1 cellular context compared by ENCODE assay signal in the genomic region with DNA sequence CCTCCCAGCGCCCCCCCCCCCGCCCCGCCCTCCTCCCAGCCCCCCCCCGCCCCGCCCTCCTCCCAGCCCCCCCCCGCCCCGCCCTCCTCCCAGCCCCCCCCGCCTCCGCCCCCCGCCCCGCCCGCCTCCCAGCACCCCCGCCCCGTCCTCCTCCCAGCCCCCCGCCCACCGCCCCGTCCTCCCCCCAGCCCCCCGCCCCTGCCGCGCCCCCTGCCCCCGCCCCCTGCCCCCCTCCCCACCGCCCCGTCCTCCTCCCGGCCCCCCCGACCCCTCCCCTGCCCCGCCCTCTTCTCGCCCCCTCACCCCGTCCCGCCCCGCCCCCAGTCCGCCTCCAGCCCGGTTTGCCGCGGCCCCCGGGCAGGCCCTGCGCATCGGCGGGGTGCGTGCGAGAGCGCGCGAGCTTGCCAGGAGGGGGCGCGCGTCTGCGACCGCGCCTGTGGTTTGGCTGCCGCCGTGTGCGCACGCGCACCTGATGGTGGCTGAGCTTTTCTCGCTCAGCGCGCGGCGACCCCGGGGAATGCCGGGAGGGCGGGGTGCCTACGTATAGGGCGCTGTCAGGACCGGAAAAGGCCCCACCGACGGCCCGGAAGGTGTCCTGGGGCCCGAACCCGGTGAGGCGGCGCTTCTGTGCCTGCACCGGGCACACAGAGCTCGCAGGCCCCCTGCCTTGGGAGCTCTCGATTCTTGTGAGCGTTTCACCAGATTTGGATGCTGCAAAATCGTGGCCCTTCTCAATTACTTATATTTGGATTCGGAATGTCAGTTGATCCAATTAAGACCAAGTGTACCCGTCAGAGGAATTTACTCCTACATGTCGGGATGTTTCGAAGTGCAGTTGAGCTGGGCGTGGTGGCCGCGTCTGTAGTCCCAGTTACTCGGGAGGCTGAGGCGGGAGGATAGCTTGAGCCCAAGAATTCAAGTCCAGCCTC.
TF ChIP-seq lines count a peak whose summit lies in the region.

No MANE protein-coding gene starts in this region.

TF ChIP-seq in HepG2, 621 proteins besides CTCF, POLR2A, EP300 and RAD21 (continued from another document and continues in another):
- TF ChIP-seq ZBTB4 (CRISPR knock-in tag; IDR thresholded peaks at IDR 0.05; ENCODE audit: borderline replicate concordance) = no peak
- no peak for TF ChIP-seq ZNF879 (CRISPR knock-in tag; IDR thresholded peaks at IDR 0.05)
- no peak for TF ChIP-seq THYN1 (CRISPR knock-in tag; IDR thresholded peaks at IDR 0.05; ENCODE audit: borderline replicate concordance, low read depth)
- TF ChIP-seq ZFP36L2 (CRISPR knock-in tag; IDR thresholded peaks at IDR 0.05) = no peak
- 0 out of 2 replicates have a peak, but pooled peaks have one; percentile 44 for TF ChIP-seq NAIF1 (CRISPR knock-in tag; IDR thresholded peaks at IDR 0.05; ENCODE audit: borderline replicate concordance)
- no peak for TF ChIP-seq PRMT3 (CRISPR knock-in tag; IDR thresholded peaks at IDR 0.05; ENCODE audit: borderline replicate concordance, low read depth)
- no peak for TF ChIP-seq ASH2L (IDR thresholded peaks at IDR 0.05; ENCODE audit: insufficient read length, low read depth, low read length)
- no peak for TF ChIP-seq SIN3B (IDR thresholded peaks at IDR 0.05; ENCODE audit: low read length)
- TF ChIP-seq, protein P1, sequence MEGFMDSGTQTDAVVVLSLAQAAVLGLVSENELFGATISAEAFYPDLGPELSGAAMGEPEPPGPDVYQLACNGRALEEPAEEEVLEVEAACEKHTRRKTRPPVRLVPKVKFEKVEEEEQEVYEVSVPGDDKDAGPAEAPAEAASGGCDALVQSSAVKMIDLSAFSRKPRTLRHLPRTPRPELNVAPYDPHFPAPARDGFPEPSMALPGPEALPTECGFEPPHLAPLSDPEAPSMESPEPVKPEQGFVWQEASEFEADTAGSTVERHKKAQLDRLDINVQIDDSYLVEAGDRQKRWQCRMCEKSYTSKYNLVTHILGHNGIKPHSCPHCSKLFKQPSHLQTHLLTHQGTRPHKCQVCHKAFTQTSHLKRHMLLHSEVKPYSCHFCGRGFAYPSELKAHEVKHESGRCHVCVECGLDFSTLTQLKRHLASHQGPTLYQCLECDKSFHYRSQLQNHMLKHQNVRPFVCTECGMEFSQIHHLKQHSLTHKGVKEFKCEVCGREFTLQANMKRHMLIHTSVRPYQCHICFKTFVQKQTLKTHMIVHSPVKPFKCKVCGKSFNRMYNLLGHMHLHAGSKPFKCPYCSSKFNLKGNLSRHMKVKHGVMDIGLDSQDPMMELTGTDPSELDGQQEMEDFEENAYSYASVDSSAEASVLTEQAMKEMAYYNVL (CRISPR knock-in tag; IDR thresholded peaks at IDR 0.05; ENCODE audit: borderline replicate concordance) = no peak
- no peak; the same call in 1 of the 2 replicates for TF ChIP-seq ARNT2 (CRISPR knock-in tag; IDR thresholded peaks at IDR 0.05; ENCODE audit: low read depth)
- peak; percentile 81 for TF ChIP-seq ZNF280B (CRISPR knock-in tag; IDR thresholded peaks at IDR 0.05; ENCODE audit: borderline replicate concordance)
- no peak for TF ChIP-seq ZNF557 (CRISPR knock-in tag; IDR thresholded peaks at IDR 0.05)
- TF ChIP-seq, protein P2, sequence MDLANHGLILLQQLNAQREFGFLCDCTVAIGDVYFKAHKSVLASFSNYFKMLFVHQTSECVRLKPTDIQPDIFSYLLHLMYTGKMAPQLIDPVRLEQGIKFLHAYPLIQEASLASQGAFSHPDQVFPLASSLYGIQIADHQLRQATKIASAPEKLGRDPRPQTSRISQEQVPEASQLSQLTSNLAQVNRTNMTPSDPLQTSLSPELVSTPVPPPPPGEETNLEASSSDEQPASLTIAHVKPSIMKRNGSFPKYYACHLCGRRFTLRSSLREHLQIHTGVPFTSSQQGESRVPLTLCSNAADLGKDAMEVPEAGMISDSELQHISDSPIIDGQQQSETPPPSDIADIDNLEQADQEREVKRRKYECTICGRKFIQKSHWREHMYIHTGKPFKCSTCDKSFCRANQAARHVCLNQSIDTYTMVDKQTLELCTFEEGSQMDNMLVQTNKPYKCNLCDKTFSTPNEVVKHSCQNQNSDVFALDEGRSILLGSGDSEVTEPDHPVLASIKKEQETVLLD (CRISPR knock-in tag; IDR thresholded peaks at IDR 0.05; ENCODE audit: low read depth) = peak; percentile 99
- TF ChIP-seq CENPX (CRISPR knock-in tag; IDR thresholded peaks at IDR 0.05) = no peak
- TF ChIP-seq NFIB (CRISPR knock-in tag; IDR thresholded peaks at IDR 0.05; ENCODE audit: borderline replicate concordance) = no peak
- TF ChIP-seq ZNF136 (CRISPR knock-in tag; IDR thresholded peaks at IDR 0.05; ENCODE audit: low read depth) = no peak
- no peak for TF ChIP-seq SATB2 (CRISPR knock-in tag; IDR thresholded peaks at IDR 0.05)
- TF ChIP-seq ZNF775 (CRISPR knock-in tag; IDR thresholded peaks at IDR 0.05; ENCODE audit: borderline replicate concordance) = no peak
- peak; percentile 89 for TF ChIP-seq CBFB (CRISPR knock-in tag; IDR thresholded peaks at IDR 0.05)
- peak; percentile 57 for TF ChIP-seq NCOA2 (CRISPR knock-in tag; IDR thresholded peaks at IDR 0.05)
- TF ChIP-seq ZNF350 (CRISPR knock-in tag; IDR thresholded peaks at IDR 0.05; ENCODE audit: borderline replicate concordance, low read depth) = peak; percentile 81
- TF ChIP-seq GPN1 (CRISPR knock-in tag; IDR thresholded peaks at IDR 0.05; ENCODE audit: borderline replicate concordance) = no peak
- TF ChIP-seq, protein P3, sequence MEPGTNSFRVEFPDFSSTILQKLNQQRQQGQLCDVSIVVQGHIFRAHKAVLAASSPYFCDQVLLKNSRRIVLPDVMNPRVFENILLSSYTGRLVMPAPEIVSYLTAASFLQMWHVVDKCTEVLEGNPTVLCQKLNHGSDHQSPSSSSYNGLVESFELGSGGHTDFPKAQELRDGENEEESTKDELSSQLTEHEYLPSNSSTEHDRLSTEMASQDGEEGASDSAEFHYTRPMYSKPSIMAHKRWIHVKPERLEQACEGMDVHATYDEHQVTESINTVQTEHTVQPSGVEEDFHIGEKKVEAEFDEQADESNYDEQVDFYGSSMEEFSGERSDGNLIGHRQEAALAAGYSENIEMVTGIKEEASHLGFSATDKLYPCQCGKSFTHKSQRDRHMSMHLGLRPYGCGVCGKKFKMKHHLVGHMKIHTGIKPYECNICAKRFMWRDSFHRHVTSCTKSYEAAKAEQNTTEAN (CRISPR knock-in tag; conservative IDR thresholded peaks at IDR 0.05) = peak; percentile 80
- TF ChIP-seq HDAC6 (IDR thresholded peaks at IDR 0.05; ENCODE audit: low read depth, low read length) = no peak
- no peak for TF ChIP-seq POLR2AphosphoS2 (IDR thresholded peaks at IDR 0.05; ENCODE audit: low read depth, low read length)
- peak; percentile 44; the same call in 1 of the 2 replicates for TF ChIP-seq ZBTB10 (CRISPR knock-in tag; IDR thresholded peaks at IDR 0.05; ENCODE audit: borderline replicate concordance)
- TF ChIP-seq JUNB (CRISPR knock-in tag; IDR thresholded peaks at IDR 0.05; ENCODE audit: borderline replicate concordance) = no peak
- TF ChIP-seq ZKSCAN5 (CRISPR knock-in tag; IDR thresholded peaks at IDR 0.05) = no peak
- TF ChIP-seq NCOR1 (IDR thresholded peaks at IDR 0.05; ENCODE audit: borderline replicate concordance, low read length) = no peak
- no peak for TF ChIP-seq ARNT (IDR thresholded peaks at IDR 0.05)
- TF ChIP-seq BHLHE40 (IDR thresholded peaks at IDR 0.05; ENCODE audit: low read length) = peak; percentile 50
- TF ChIP-seq SIX1 (CRISPR knock-in tag; IDR thresholded peaks at IDR 0.05; ENCODE audit: borderline replicate concordance) = no peak
- peak; percentile 81; the same call in 1 of the 2 replicates for TF ChIP-seq ZNF333 (CRISPR knock-in tag; IDR thresholded peaks at IDR 0.05; ENCODE audit: borderline replicate concordance)
- TF ChIP-seq, protein P4, sequence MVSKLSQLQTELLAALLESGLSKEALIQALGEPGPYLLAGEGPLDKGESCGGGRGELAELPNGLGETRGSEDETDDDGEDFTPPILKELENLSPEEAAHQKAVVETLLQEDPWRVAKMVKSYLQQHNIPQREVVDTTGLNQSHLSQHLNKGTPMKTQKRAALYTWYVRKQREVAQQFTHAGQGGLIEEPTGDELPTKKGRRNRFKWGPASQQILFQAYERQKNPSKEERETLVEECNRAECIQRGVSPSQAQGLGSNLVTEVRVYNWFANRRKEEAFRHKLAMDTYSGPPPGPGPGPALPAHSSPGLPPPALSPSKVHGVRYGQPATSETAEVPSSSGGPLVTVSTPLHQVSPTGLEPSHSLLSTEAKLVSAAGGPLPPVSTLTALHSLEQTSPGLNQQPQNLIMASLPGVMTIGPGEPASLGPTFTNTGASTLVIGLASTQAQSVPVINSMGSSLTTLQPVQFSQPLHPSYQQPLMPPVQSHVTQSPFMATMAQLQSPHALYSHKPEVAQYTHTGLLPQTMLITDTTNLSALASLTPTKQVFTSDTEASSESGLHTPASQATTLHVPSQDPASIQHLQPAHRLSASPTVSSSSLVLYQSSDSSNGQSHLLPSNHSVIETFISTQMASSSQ (IDR thresholded peaks at IDR 0.05; ENCODE audit: low read depth) = no peak
- TF ChIP-seq, protein P4 (CRISPR knock-in tag; IDR thresholded peaks at IDR 0.05; ENCODE audit: borderline replicate concordance) = peak; percentile 55; the same call in 1 of the 2 replicates
- TF ChIP-seq, protein P5, sequence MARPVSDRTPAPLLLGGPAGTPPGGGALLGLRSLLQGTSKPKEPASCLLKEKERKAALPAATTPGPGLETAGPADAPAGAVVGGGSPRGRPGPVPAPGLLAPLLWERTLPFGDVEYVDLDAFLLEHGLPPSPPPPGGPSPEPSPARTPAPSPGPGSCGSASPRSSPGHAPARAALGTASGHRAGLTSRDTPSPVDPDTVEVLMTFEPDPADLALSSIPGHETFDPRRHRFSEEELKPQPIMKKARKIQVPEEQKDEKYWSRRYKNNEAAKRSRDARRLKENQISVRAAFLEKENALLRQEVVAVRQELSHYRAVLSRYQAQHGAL (CRISPR knock-in tag; IDR thresholded peaks at IDR 0.05; ENCODE audit: not compliant biosample characterization) = no peak
- TF ChIP-seq SAP130 (CRISPR knock-in tag; IDR thresholded peaks at IDR 0.05; ENCODE audit: low read depth) = peak; percentile 70
- TF ChIP-seq ZNF563 (CRISPR knock-in tag; IDR thresholded peaks at IDR 0.05) = no peak; the same call in 1 of the 2 replicates
- TF ChIP-seq ZNF773 (CRISPR knock-in tag; IDR thresholded peaks at IDR 0.05; ENCODE audit: borderline replicate concordance) = no peak
- peak; percentile 47; the same call in 1 of the 2 replicates for TF ChIP-seq HOXD1 (CRISPR knock-in tag; IDR thresholded peaks at IDR 0.05)
